Comparison of ENCODE assay signal across 26 cellular contexts in the genomic region with DNA sequence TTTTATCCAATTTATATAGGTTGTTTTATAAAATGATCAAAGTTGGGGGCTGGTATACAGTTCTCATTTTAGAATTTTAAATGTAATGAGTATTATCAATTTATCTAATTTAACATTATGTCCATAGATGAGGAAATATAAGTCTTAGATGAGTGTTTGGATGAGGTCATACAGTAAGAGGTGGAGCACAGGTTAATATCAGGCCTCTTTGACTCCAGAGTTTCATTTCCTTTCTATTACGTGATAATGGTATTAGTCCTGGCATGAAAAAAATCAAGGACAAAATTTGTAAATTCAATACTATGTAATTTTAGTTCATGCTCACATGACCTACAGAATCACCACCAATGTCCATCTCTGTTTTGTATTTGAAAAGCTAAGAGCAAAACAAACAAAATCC.
"Had no signal": no experiment of that assay in that cellular context is flagged by ENCODE, and none has a peak within 500 bp of the region (broad histone marks: within the 10 kb centered on the region; RNA-seq: fewer than 3 reads in every experiment).

No MANE protein-coding gene starts in this region.

- H3K9me3 ChIP-seq: esophagus muscularis mucosa, lower lobe of right lung, ovary, psoas muscle, spleen, testis, tibial artery had no signal

- H3K4me1 Mint-ChIP-seq: immature natural killer cell; memory B cell; natural killer cell; stimulated activated memory B cell treated with anti-CD40 and anti-IgM and Interleukin-4, amounts not matched to agents 10 μg/mL and 1 μg/mL and 100 μg/mL, for 72 hours had no signal

- FAIRE-seq: colon had no signal

- H3K4me3 Mint-ChIP-seq: immature natural killer cell; memory B cell; natural killer cell; stimulated activated memory B cell treated with anti-CD40 and anti-IgM and Interleukin-4, amounts not matched to agents 10 μg/mL and 1 μg/mL and 100 μg/mL, for 72 hours; type B pancreatic cell had no signal

- H3K9me3 Mint-ChIP-seq: memory B cell; stimulated activated memory B cell treated with anti-CD40 and anti-IgM and Interleukin-4, amounts not matched to agents 10 μg/mL and 1 μg/mL and 100 μg/mL, for 72 hours; type B pancreatic cell had no signal

- DNase-seq: dorsolateral prefrontal cortex; effector CD4-positive, alpha-beta T cell; foreskin melanocyte; hypothalamus; immature natural killer cell; islet precursor cell; left ventricle myocardium superior; lower lobe of right lung; natural killer cell; occipital lobe; ovary; posterior cingulate gyrus; psoas muscle; right cardiac atrium; spleen; stimulated activated CD4-positive, alpha-beta T cell treated with anti-CD3 and anti-CD28 coated beads, Interleukin-4, amount 100 ng/mL, for 4 hours; stimulated activated naive CD8-positive, alpha-beta T cell treated with anti-CD3 and anti-CD28 coated beads, Interleukin-15, Interleukin-2, amounts not matched to agents 100 U/mL and 50 U/mL, for 24 hours; substantia nigra; testis; tibial artery had no signal

- ATAC-seq: left ventricle myocardium superior; lower lobe of right lung; natural killer cell; psoas muscle; right cardiac atrium; stimulated activated memory B cell treated with anti-CD40 and anti-IgM and Interleukin-4, amounts not matched to agents 10 μg/mL and 1 μg/mL and 100 μg/mL, for 72 hours; stimulated activated naive CD8-positive, alpha-beta T cell treated with anti-CD3 and anti-CD28 coated beads, Interleukin-15, Interleukin-2, amounts not matched to agents 100 U/mL and 50 U/mL, for 24 hours had no signal

- H3K4me1 ChIP-seq: esophagus muscularis mucosa, lower lobe of right lung, psoas muscle, spleen, testis, tibial artery had no signal

- H3K27ac ChIP-seq: dorsolateral prefrontal cortex, esophagus muscularis mucosa, lower lobe of right lung, ovary, psoas muscle, skin epidermis, spleen, testis, tibial artery had no signal

- H3K27me3 ChIP-seq: dorsolateral prefrontal cortex, esophagus muscularis mucosa, ovary, spleen, testis, tibial artery had no signal

- H3K4me3 ChIP-seq: dorsolateral prefrontal cortex, esophagus muscularis mucosa, lower lobe of right lung, ovary, psoas muscle, skin epidermis, spleen, testis, tibial artery had no signal

- H3K27me3 Mint-ChIP-seq: memory B cell; stimulated activated memory B cell treated with anti-CD40 and anti-IgM and Interleukin-4, amounts not matched to agents 10 μg/mL and 1 μg/mL and 100 μg/mL, for 72 hours; type B pancreatic cell had no signal

- H3K27ac Mint-ChIP-seq: immature natural killer cell; memory B cell; natural killer cell; stimulated activated memory B cell treated with anti-CD40 and anti-IgM and Interleukin-4, amounts not matched to agents 10 μg/mL and 1 μg/mL and 100 μg/mL, for 72 hours; type B pancreatic cell had no signal

- H3K36me3 ChIP-seq: esophagus muscularis mucosa, lower lobe of right lung, ovary, spleen, tibial artery had no signal

- H3K36me3 Mint-ChIP-seq: immature natural killer cell; memory B cell; natural killer cell; stimulated activated memory B cell treated with anti-CD40 and anti-IgM and Interleukin-4, amounts not matched to agents 10 μg/mL and 1 μg/mL and 100 μg/mL, for 72 hours; type B pancreatic cell had no signal
